Comparison of ENCODE assay signal across 1 cellular context in genomic region chr7:29612596-29612995, GRCh38.
TF ChIP-seq lines count a peak whose summit lies in the region.

No MANE protein-coding gene starts in this region.

TF ChIP-seq in GM23338, 12 proteins besides CTCF, POLR2A, EP300 and RAD21 (continued from another document):
- TF ChIP-seq, protein P1, sequence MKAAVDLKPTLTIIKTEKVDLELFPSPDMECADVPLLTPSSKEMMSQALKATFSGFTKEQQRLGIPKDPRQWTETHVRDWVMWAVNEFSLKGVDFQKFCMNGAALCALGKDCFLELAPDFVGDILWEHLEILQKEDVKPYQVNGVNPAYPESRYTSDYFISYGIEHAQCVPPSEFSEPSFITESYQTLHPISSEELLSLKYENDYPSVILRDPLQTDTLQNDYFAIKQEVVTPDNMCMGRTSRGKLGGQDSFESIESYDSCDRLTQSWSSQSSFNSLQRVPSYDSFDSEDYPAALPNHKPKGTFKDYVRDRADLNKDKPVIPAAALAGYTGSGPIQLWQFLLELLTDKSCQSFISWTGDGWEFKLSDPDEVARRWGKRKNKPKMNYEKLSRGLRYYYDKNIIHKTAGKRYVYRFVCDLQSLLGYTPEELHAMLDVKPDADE (IDR thresholded peaks at IDR 0.05): no peak
- TF ChIP-seq CREB1 (CRISPR knock-in tag; IDR thresholded peaks at IDR 0.05; ENCODE audit: low read depth) (no peak), EZH2phosphoT487 (IDR thresholded peaks at IDR 0.05; ENCODE audit: unreplicated experiment) (no peak), EZH2 (IDR thresholded peaks at IDR 0.05; ENCODE audit: low read depth, unreplicated experiment) (no peak), NANOG (IDR thresholded peaks at IDR 0.05; ENCODE audit: borderline replicate concordance) (no peak), REST (IDR thresholded peaks at IDR 0.05; ENCODE audit: unreplicated experiment) (no peak), JUNB (IDR thresholded peaks at IDR 0.05; ENCODE audit: unreplicated experiment) (no peak), ZNF331 (CRISPR knock-in tag; IDR thresholded peaks at IDR 0.05; ENCODE audit: low read depth) (no peak), STAT1 (IDR thresholded peaks at IDR 0.05; ENCODE audit: unreplicated experiment) (no peak), POLR2AphosphoS5 (IDR thresholded peaks at IDR 0.05; ENCODE audit: low read depth) (no peak)
- TF ChIP-seq, protein P2, sequence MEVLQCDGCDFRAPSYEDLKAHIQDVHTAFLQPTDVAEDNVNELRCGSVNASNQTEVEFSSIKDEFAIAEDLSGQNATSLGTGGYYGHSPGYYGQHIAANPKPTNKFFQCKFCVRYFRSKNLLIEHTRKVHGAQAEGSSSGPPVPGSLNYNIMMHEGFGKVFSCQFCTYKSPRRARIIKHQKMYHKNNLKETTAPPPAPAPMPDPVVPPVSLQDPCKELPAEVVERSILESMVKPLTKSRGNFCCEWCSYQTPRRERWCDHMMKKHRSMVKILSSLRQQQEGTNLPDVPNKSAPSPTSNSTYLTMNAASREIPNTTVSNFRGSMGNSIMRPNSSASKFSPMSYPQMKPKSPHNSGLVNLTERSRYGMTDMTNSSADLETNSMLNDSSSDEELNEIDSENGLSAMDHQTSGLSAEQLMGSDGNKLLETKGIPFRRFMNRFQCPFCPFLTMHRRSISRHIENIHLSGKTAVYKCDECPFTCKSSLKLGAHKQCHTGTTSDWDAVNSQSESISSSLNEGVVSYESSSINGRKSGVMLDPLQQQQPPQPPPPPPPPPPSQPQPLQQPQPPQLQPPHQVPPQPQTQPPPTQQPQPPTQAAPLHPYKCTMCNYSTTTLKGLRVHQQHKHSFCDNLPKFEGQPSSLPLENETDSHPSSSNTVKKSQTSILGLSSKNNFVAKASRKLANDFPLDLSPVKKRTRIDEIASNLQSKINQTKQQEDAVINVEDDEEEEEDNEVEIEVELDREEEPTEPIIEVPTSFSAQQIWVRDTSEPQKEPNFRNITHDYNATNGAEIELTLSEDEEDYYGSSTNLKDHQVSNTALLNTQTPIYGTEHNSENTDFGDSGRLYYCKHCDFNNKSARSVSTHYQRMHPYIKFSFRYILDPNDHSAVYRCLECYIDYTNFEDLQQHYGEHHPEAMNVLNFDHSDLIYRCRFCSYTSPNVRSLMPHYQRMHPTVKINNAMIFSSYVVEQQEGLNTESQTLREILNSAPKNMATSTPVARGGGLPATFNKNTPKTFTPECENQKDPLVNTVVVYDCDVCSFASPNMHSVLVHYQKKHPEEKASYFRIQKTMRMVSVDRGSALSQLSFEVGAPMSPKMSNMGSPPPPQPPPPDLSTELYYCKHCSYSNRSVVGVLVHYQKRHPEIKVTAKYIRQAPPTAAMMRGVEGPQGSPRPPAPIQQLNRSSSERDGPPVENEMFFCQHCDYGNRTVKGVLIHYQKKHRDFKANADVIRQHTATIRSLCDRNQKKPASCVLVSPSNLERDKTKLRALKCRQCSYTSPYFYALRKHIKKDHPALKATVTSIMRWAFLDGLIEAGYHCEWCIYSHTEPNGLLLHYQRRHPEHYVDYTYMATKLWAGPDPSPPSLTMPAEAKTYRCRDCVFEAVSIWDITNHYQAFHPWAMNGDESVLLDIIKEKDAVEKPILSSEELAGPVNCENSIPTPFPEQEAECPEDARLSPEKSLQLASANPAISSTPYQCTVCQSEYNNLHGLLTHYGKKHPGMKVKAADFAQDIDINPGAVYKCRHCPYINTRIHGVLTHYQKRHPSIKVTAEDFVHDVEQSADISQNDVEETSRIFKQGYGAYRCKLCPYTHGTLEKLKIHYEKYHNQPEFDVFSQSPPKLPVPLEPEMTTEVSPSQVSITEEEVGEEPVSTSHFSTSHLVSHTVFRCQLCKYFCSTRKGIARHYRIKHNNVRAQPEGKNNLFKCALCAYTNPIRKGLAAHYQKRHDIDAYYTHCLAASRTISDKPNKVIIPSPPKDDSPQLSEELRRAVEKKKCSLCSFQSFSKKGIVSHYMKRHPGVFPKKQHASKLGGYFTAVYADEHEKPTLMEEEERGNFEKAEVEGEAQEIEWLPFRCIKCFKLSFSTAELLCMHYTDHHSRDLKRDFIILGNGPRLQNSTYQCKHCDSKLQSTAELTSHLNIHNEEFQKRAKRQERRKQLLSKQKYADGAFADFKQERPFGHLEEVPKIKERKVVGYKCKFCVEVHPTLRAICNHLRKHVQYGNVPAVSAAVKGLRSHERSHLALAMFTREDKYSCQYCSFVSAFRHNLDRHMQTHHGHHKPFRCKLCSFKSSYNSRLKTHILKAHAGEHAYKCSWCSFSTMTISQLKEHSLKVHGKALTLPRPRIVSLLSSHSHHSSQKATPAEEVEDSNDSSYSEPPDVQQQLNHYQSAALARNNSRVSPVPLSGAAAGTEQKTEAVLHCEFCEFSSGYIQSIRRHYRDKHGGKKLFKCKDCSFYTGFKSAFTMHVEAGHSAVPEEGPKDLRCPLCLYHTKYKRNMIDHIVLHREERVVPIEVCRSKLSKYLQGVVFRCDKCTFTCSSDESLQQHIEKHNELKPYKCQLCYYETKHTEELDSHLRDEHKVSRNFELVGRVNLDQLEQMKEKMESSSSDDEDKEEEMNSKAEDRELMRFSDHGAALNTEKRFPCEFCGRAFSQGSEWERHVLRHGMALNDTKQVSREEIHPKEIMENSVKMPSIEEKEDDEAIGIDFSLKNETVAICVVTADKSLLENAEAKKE (CRISPR knock-in tag; IDR thresholded peaks at IDR 0.05): no peak
TF ChIP-seq in GM23338: peak in this region for 0.
